ENCODE assay signal across 8 cellular contexts in the genomic region with DNA sequence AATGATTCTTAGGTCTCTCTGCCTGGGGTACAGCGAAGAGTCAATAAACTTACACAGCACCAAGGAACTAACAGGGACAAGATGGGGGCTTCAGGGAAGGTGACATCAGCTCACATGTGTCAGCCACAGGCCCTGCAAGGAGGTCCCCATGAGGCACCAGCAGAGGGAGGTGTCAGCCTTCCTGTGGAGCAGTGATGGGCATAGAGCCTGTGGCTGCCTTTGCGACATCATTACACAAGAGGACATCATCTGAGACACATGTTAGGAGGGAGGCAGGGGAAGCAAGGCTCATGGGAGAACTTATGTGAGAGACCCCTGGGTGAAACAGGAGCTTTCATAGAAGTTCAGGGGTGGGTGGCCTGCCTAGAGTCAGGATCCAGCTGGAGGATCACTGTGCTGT.
DNase-seq lines count a peak whose midpoint lies in the region; ATAC-seq, FAIRE-seq and TF ChIP-seq lines count a peak whose summit lies in the region.

No MANE protein-coding gene starts in this region.

- H3K4me3 ChIP-seq in small intestine (ENCODE audit: low read depth in 1 of 2, low read length in 2 of 2), result no peak overlapping the region

- H3K27me3 ChIP-seq in small intestine (ENCODE audit: control insufficient read depth in 2 of 2, insufficient read depth in 2 of 2, low read length in 2 of 2), result no peaks in the 10 kb centered on the region

- no peaks in the 10 kb centered on the region for H3K9me3 ChIP-seq in small intestine (ENCODE audit: control insufficient read depth, low read depth)

- no peak for FAIRE-seq in small intestine (lab: Jason Lieb, UNC)

- WGBS in small intestine, 3 donors, result 84 to 93% (median 88%) methylated on average over 2 of the region's 2 CpGs

- ATAC-seq in GM21360 (IDR thresholded peaks at IDR 0.05; ENCODE audit: unreplicated experiment), result peak; percentile 72

- H3K27ac ChIP-seq in C4-2B (no peak overlapping the region), small intestine (ENCODE audit: low read depth in 1 of 2, low read length in 1 of 2) (no peak overlapping the region)

- peak; percentile 24 for TF ChIP-seq CTCF in C4-2B (conservative IDR thresholded peaks at IDR 0.05)

- H3K4me1 ChIP-seq in small intestine (ENCODE audit: control insufficient read depth in 2 of 2, insufficient read depth in 1 of 2, low read depth in 1 of 2, low read length in 1 of 2), result no peaks in the 10 kb centered on the region

- no peaks in the 10 kb centered on the region for H3K36me3 ChIP-seq in small intestine (ENCODE audit: control insufficient read depth in 2 of 2, insufficient read depth in 2 of 2, low read length in 2 of 2)

- peak; percentile 57 for DNase-seq in RPMI7951 (ENCODE audit: low read depth)
- DNase-seq in globus pallidus (ENCODE audit: low spot score), result peak; percentile 66
- DNase-seq in small intestine, result peak; percentile 14
- DNase-seq in cerebellar nuclear complex (lab: John Stamatoyannopoulos, UW), result no peak
- no peak for DNase-seq in GOT3 (lab: John Stamatoyannopoulos, UW)
- no peak for DNase-seq in NCI-H146 (lab: John Stamatoyannopoulos, UW)

Comparison
In these comparisons a context has a peak if more than half of its experiments do, and no peak if none do; other contexts are left out.
1. DNase-seq: peak in RPMI7951 (single experiment), globus pallidus (single experiment) and small intestine (single experiment); none in cerebellar nuclear complex (0 of 2), GOT3 (single experiment) and NCI-H146 (single experiment).